In genomic region chrX:24672701-24673190, GRCh38 we compare ENCODE assay signal across 19 cellular contexts. TPM values are rescaled to one million over a fixed set of nuclear protein-coding genes. Genes with fewer than 3 reads are reported as not detected.
DNase-seq lines count a peak whose midpoint lies in the region; TF ChIP-seq lines count a peak whose summit lies in the region.
"Had no signal": no experiment of that assay in that cellular context is flagged by ENCODE, and none has a peak within 500 bp of the region (broad histone marks: within the 10 kb centered on the region; RNA-seq: fewer than 3 reads in every experiment).

No MANE protein-coding gene starts in this region.

- TF ChIP-seq CTCF in progenitor cell of endocrine pancreas (IDR thresholded peaks at IDR 0.05; ENCODE audit: unreplicated experiment): no peak

- peaks cover 40% of the 10 kb centered on the region for H3K4me1 Mint-ChIP-seq in progenitor cell of endocrine pancreas (ENCODE audit: low read depth)
- no peaks in the 10 kb centered on the region for H3K4me1 Mint-ChIP-seq in activated naive CD4-positive, alpha-beta T cell treated with anti-CD3 and anti-CD28 coated beads, Interleukin-2, amount 10 ng/mL, durations not matched to agents 7 days and 5 days
- H3K4me1 Mint-ChIP-seq: stimulated activated naive B cell treated with anti-CD40 and anti-IgM and Interleukin-4, amounts not matched to agents 10 μg/mL and 1 μg/mL and 100 μg/mL, for 72 hours had no signal

- H3K27ac ChIP-seq in layer of hippocampus (ENCODE audit: low read depth, low read length): peak overlapping the region; percentile 60
- H3K27ac ChIP-seq: foreskin keratinocyte had no signal

- CTCF ChIA-PET in activated naive CD4-positive, alpha-beta T cell treated with anti-CD3 and anti-CD28 coated beads, Interleukin-2, amount 10 ng/mL, durations not matched to agents 7 days and 5 days (lab: Charles Lee): no interaction called here

- peak; percentile 51 for DNase-seq in ELF-1 (ENCODE audit: low read depth, low spot score)
- DNase-seq in astrocyte of the hippocampus (ENCODE audit: low read depth, low spot score): peak; percentile 35
- peak; percentile 10 for DNase-seq in progenitor cell of endocrine pancreas (ENCODE audit: low spot score, unreplicated experiment)
- DNase-seq in NCI-H69 (lab: John Stamatoyannopoulos, UW): no peak
- no peak for DNase-seq in activated CD4-positive, CD25-positive, alpha-beta regulatory T cell (lab: John Stamatoyannopoulos, UW)
- no peak for DNase-seq in activated naive CD4-positive, alpha-beta T cell treated with anti-CD3 and anti-CD28 coated beads, Interleukin-2, amount 10 ng/mL, durations not matched to agents 7 days and 5 days
- no peak for DNase-seq in DMS79 (lab: John Stamatoyannopoulos, UW)
- DNase-seq: activated CD4-positive, alpha-beta T cell treated with anti-CD3 and anti-CD28 coated beads for 1 hour; activated CD8-positive, alpha-beta memory T cell treated with anti-CD3 and anti-CD28 coated beads, Interleukin-2, amount 50 U/mL, for 48 hours; activated naive CD4-positive, alpha-beta T cell treated with anti-CD3 and anti-CD28 coated beads, Interleukin-2, amount 50 U/mL, for 16 hours; foreskin keratinocyte; HCEC 1CT; KG1; mesenchymal stem cell; NCI-H1092; Right ventricle myocardium superior; stimulated activated naive B cell treated with anti-CD40 and anti-IgM and Interleukin-4, amounts not matched to agents 10 μg/mL and 1 μg/mL and 100 μg/mL, for 72 hours had no signal

- no peaks in the 10 kb centered on the region for H3K36me3 Mint-ChIP-seq in progenitor cell of endocrine pancreas (ENCODE audit: insufficient read depth)
- no peaks in the 10 kb centered on the region for H3K36me3 Mint-ChIP-seq in activated naive CD4-positive, alpha-beta T cell treated with anti-CD3 and anti-CD28 coated beads, Interleukin-2, amount 10 ng/mL, durations not matched to agents 7 days and 5 days
- H3K36me3 Mint-ChIP-seq: stimulated activated naive B cell treated with anti-CD40 and anti-IgM and Interleukin-4, amounts not matched to agents 10 μg/mL and 1 μg/mL and 100 μg/mL, for 72 hours had no signal

- peak overlapping the region; percentile 78 for H3K4me3 Mint-ChIP-seq in progenitor cell of endocrine pancreas (ENCODE audit: low read depth)
- H3K4me3 Mint-ChIP-seq in activated naive CD4-positive, alpha-beta T cell treated with anti-CD3 and anti-CD28 coated beads, Interleukin-2, amount 10 ng/mL, durations not matched to agents 7 days and 5 days: no peak overlapping the region
- H3K4me3 Mint-ChIP-seq: stimulated activated naive B cell treated with anti-CD40 and anti-IgM and Interleukin-4, amounts not matched to agents 10 μg/mL and 1 μg/mL and 100 μg/mL, for 72 hours had no signal

- peak overlapping the region; percentile 96 for H3K27ac Mint-ChIP-seq in progenitor cell of endocrine pancreas
- no peak overlapping the region for H3K27ac Mint-ChIP-seq in activated naive CD4-positive, alpha-beta T cell treated with anti-CD3 and anti-CD28 coated beads, Interleukin-2, amount 10 ng/mL, durations not matched to agents 7 days and 5 days
- H3K27ac Mint-ChIP-seq: stimulated activated naive B cell treated with anti-CD40 and anti-IgM and Interleukin-4, amounts not matched to agents 10 μg/mL and 1 μg/mL and 100 μg/mL, for 72 hours had no signal

- H3K27me3 Mint-ChIP-seq in progenitor cell of endocrine pancreas: no peaks in the 10 kb centered on the region
- H3K27me3 Mint-ChIP-seq in activated naive CD4-positive, alpha-beta T cell treated with anti-CD3 and anti-CD28 coated beads, Interleukin-2, amount 10 ng/mL, durations not matched to agents 7 days and 5 days: peaks cover 15% of the 10 kb centered on the region

- no peaks in the 10 kb centered on the region for H3K9me3 Mint-ChIP-seq in progenitor cell of endocrine pancreas (ENCODE audit: low read depth)
- H3K9me3 Mint-ChIP-seq in activated naive CD4-positive, alpha-beta T cell treated with anti-CD3 and anti-CD28 coated beads, Interleukin-2, amount 10 ng/mL, durations not matched to agents 7 days and 5 days: no peaks in the 10 kb centered on the region
- H3K9me3 Mint-ChIP-seq: stimulated activated naive B cell treated with anti-CD40 and anti-IgM and Interleukin-4, amounts not matched to agents 10 μg/mL and 1 μg/mL and 100 μg/mL, for 72 hours had no signal

- no peaks in the 10 kb centered on the region for H3K27me3 ChIP-seq in layer of hippocampus (ENCODE audit: control insufficient read depth, insufficient read depth, low read length)
- H3K27me3 ChIP-seq: foreskin keratinocyte had no signal

RNA-seq across cellular contexts. Expression of gene POLA1, which starts 21.0 kb away (rescaled TPM):
- 44.8 and 45.1 TPM in 2 replicates for total RNA-seq in progenitor cell of endocrine pancreas

RNA-seq across cellular contexts. Expression of gene PCYT1B, which starts 25.6 kb away (rescaled TPM):
- total RNA-seq in progenitor cell of endocrine pancreas: 26.6 and 29.2 TPM in 2 replicates
- total RNA-seq: Right ventricle myocardium superior; T-helper 2 cell treated with Interferon-gamma antibody and Interleukin-4, amounts not matched to agents 100 ng/mL and 5 ng/mL, for 36 hours had no signal

Comparison
In these comparisons a context has a peak if more than half of its experiments do, and no peak if none do; other contexts are left out.
1. DNase-seq: peak in ELF-1 (single experiment), astrocyte of the hippocampus (single experiment) and progenitor cell of endocrine pancreas (single experiment); none in NCI-H69 (single experiment), activated CD4-positive, CD25-positive, alpha-beta regulatory T cell (0 of 4), activated naive CD4-positive, alpha-beta T cell treated with anti-CD3 and anti-CD28 coated beads, Interleukin-2, amount 10 ng/mL, durations not matched to agents 7 days and 5 days (single experiment) and DMS79 (single experiment).